Comparison of ENCODE assay signal across 20 cellular contexts in the genomic region with DNA sequence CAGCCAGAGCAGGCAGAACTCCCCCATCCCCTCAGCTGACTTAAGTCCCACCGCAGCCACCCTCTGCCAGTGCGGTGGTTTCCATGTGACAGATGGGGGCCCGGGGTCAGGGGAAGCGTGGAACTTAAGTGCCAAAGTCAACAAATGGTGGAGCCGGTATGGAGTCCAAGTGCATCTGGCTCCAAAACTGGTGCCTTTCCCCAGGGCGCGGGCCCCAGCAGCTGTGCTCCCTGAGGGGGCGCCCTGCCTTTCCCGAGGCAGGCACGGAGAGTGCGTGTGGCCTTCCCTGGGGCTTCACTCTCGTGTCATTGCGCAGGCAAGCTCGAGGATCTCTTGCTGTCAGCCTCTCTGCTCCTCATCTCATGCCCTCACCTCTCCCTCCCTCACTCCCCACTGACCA. TPM values are rescaled to one million over a fixed set of nuclear protein-coding genes. Genes with fewer than 3 reads are reported as not detected.
"Had no signal": no experiment of that assay in that cellular context is flagged by ENCODE, and none has a peak within 500 bp of the region (broad histone marks: within the 10 kb centered on the region; RNA-seq: fewer than 3 reads in every experiment).

No MANE protein-coding gene starts in this region.

- H3K4me3 ChIP-seq: coronary artery, left lung, psoas muscle, testis had no signal

- H3K27ac Mint-ChIP-seq: activated naive CD4-positive, alpha-beta T cell treated with anti-CD3 and anti-CD28 coated beads, Interleukin-2, amount 10 ng/mL, durations not matched to agents 7 days and 5 days; activated naive CD8-positive, alpha-beta T cell treated with anti-CD3 and anti-CD28 coated beads, Interleukin-2, amount 50 U/mL, for 24 hours; type B pancreatic cell had no signal

- ATAC-seq: activated CD4-positive, CD25-positive, alpha-beta regulatory T cell treated with anti-CD3 and anti-CD28 coated beads, Interleukin-2, amount 50 U/mL, for 24 hours; activated naive CD8-positive, alpha-beta T cell treated with anti-CD3 and anti-CD28 coated beads, Interleukin-2, amount 50 U/mL, for 24 hours; left lung; psoas muscle; right cardiac atrium had no signal

- H3K27ac ChIP-seq: brain microvascular endothelial cell, coronary artery, psoas muscle, testis had no signal

- DNase-seq: activated CD4-positive, alpha-beta T cell treated with anti-CD3 and anti-CD28 coated beads, Interleukin-2, amount 50 U/mL, for 1 hour; activated CD8-positive, alpha-beta memory T cell treated with anti-CD3 and anti-CD28 coated beads, Interleukin-2, amount 50 U/mL, for 4 hours; activated effector memory CD4-positive, alpha-beta T cell treated with Interleukin-2 at 50 U/mL for 16 hours; activated naive CD4-positive, alpha-beta T cell treated with anti-CD3 and anti-CD28 coated beads, Interleukin-2, amount 10 ng/mL, durations not matched to agents 7 days and 5 days; activated naive CD8-positive, alpha-beta T cell treated with anti-CD3 and anti-CD28 coated beads, Interleukin-2, amount 50 U/mL, for 24 hours; activated T-cell treated with anti-CD3 and anti-CD28 coated beads, Interleukin-2, amount 50 U/mL, for 48 hours; anterior cingulate cortex; brain microvascular endothelial cell; kidney; left lung; psoas muscle; right cardiac atrium; stimulated activated CD4-positive, alpha-beta T cell treated with anti-CD3 and anti-CD28 coated beads, Interleukin-2, amount 100 ng/mL, for 24 hours; testis had no signal

- H3K9me3 Mint-ChIP-seq: activated naive CD4-positive, alpha-beta T cell treated with anti-CD3 and anti-CD28 coated beads, Interleukin-2, amount 10 ng/mL, durations not matched to agents 7 days and 5 days; activated naive CD8-positive, alpha-beta T cell treated with anti-CD3 and anti-CD28 coated beads, Interleukin-2, amount 50 U/mL, for 24 hours; type B pancreatic cell had no signal

- H3K4me3 Mint-ChIP-seq: activated naive CD4-positive, alpha-beta T cell treated with anti-CD3 and anti-CD28 coated beads, Interleukin-2, amount 10 ng/mL, durations not matched to agents 7 days and 5 days; activated naive CD8-positive, alpha-beta T cell treated with anti-CD3 and anti-CD28 coated beads, Interleukin-2, amount 50 U/mL, for 24 hours; type B pancreatic cell had no signal

- H3K4me1 Mint-ChIP-seq: activated naive CD4-positive, alpha-beta T cell treated with anti-CD3 and anti-CD28 coated beads, Interleukin-2, amount 10 ng/mL, durations not matched to agents 7 days and 5 days had no signal

- H3K36me3 Mint-ChIP-seq: activated naive CD4-positive, alpha-beta T cell treated with anti-CD3 and anti-CD28 coated beads, Interleukin-2, amount 10 ng/mL, durations not matched to agents 7 days and 5 days had no signal

- H3K27me3 Mint-ChIP-seq: activated naive CD4-positive, alpha-beta T cell treated with anti-CD3 and anti-CD28 coated beads, Interleukin-2, amount 10 ng/mL, durations not matched to agents 7 days and 5 days; activated naive CD8-positive, alpha-beta T cell treated with anti-CD3 and anti-CD28 coated beads, Interleukin-2, amount 50 U/mL, for 24 hours; type B pancreatic cell had no signal

- H3K9me3 ChIP-seq: left lung, psoas muscle, testis had no signal

- H3K27me3 ChIP-seq: brain microvascular endothelial cell, left lung, testis had no signal

- H3K36me3 ChIP-seq: brain microvascular endothelial cell had no signal

RNA-seq across cellular contexts. Expression of gene SLC46A2, which starts 33.8 kb away (rescaled TPM):
- total RNA-seq: frontal cortex, myocyte, psoas muscle, right cardiac atrium had no signal
- polyA plus RNA-seq: neural cell had no signal
